In genomic region chr2:9139491-9140443, GRCh38 we compare ENCODE assay signal across 8 cellular contexts.
DNase-seq lines count a peak whose midpoint lies in the region; ATAC-seq and TF ChIP-seq lines count a peak whose summit lies in the region.

No MANE protein-coding gene starts in this region.

- H3K4me1 ChIP-seq in Karpas-422 (ENCODE audit: low read length) = peaks cover 8% of the 10 kb centered on the region; the same call in 1 of the 2 replicates

- no peaks in the 10 kb centered on the region for H3K9me3 ChIP-seq in Karpas-422 (ENCODE audit: low read length)

- TF ChIP-seq CTCF in RWPE1 (conservative IDR thresholded peaks at IDR 0.05; ENCODE audit: low read depth) = peak; percentile 85

- no peak overlapping the region for H3K9ac ChIP-seq in Karpas-422 (ENCODE audit: low read length)

- CTCF ChIA-PET in RWPE1 (lab: Yijun Ruan, JAX) = interaction anchor here (0.5 to 1.7 kb wide), 18 partner anchors 10 to 1312 kb away, joined by 3 to 8 read pairs (median 3); no protein-coding TSS in a partner anchor

- 0 out of 2 replicates have a peak, but pooled peaks cover 3% of the 10 kb centered on the region for H4K20me1 ChIP-seq in Karpas-422 (ENCODE audit: insufficient read depth, low read depth, low read length)

- H3K36me3 ChIP-seq in Karpas-422 (ENCODE audit: insufficient read depth, low read length) = no peaks in the 10 kb centered on the region

- no peak overlapping the region for H3K4me2 ChIP-seq in Karpas-422 (ENCODE audit: low read depth, low read length, poor library complexity, severe bottlenecking)

- no peaks in the 10 kb centered on the region for H3K9me2 ChIP-seq in Karpas-422 (replicated peaks; ENCODE audit: insufficient read depth, low read length)

- no peak overlapping the region for H2AFZ ChIP-seq in Karpas-422 (ENCODE audit: low read length)

- no peaks in the 10 kb centered on the region for H3K79me2 ChIP-seq in Karpas-422 (ENCODE audit: low read length)

- H3K27me3 ChIP-seq in Karpas-422 (ENCODE audit: low read length) = no peaks in the 10 kb centered on the region

- H3K27ac ChIP-seq in Karpas-422 (ENCODE audit: low read length) (no peak overlapping the region), RWPE1 (no peak overlapping the region)

- no peak for ATAC-seq in GM21528 (IDR thresholded peaks at IDR 0.05; ENCODE audit: low FRiP score, unreplicated experiment)

- POLR2A ChIA-PET in RWPE1 (lab: Yijun Ruan, JAX; ENCODE audit: low non-redundant PET) = interaction anchor here (0.6 kb wide), 1 partner anchor 457 kb away, joined by 4 read pairs; no protein-coding TSS in a partner anchor

- H3K4me3 ChIP-seq in Karpas-422 (ENCODE audit: low read length) = no peak overlapping the region

- DNase-seq in NK-92 treated with Interleukin-12 subunit alpha and Interleukin-12 subunit beta, amount 100 ng/mL, for 24 hours (lab: John Stamatoyannopoulos, UW) = peak; percentile 28
- DNase-seq in NK-92 (lab: John Stamatoyannopoulos, UW; ENCODE audit: unreplicated experiment) (no peak), Karpas-422 (peak; percentile 84), RWPE1 (ENCODE audit: low spot score) (peak; percentile 62), glomerular visceral epithelial cell (ENCODE audit: extremely low spot score) (peak; percentile 60), pons (ENCODE audit: low spot score) (peak; percentile 57)
- peak; percentile 65 for DNase-seq in activated naive CD4-positive, alpha-beta T cell treated with Interleukin-2 at 50 U/mL for 16 hours
